Comparison of ENCODE assay signal across 13 cellular contexts in the genomic region with DNA sequence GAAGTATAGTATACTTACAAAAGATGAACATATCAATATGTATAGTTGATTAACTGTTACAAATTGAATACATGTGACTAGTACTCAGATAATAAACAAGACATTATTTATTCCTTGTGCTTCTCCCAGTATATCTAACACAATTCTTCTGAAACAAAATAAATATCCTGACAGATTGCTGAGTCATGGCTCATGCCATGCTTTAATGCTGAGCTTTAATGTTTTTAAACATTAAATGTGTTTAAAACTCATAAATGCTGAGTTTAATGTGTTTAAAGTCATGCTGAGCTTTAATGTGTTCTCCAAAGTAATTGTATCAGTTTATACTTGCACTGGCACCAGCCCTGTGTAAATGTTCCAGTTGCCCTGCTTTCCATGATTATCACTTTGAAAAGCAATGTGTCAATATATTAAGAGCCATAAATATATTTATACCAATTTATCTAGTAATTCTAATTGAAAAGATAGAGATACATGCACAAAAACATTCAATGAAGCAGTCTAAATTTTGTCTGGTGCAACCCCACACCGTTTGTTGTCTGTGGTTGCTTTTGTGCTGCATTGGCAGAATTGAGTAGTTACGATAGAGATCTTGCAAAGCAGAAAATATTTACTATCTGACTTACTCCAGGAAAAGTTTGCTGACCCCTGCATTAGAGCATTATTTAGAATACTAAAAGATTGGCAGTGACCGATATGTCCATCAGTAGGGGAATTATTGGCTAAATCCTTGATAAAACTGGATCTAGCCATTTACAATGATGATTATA. TPM values are rescaled to one million over a fixed set of nuclear protein-coding genes. Genes with fewer than 3 reads are reported as not detected.
A peak's percentile ranks its signal among the peaks of the same experiment; 100 is the strongest.
DNase-seq lines count a peak whose midpoint lies in the region; ATAC-seq and TF ChIP-seq lines count a peak whose summit lies in the region.
"Had no signal": no experiment of that assay in that cellular context is flagged by ENCODE, and none has a peak within 500 bp of the region (broad histone marks: within the 10 kb centered on the region; RNA-seq: fewer than 3 reads in every experiment).

No MANE protein-coding gene starts in this region.

- H3K27me3 ChIP-seq in H9 (ENCODE audit: insufficient read depth, low read length) (no peaks in the 10 kb centered on the region), PC-9 (ENCODE audit: insufficient read depth, low read depth) (no peaks in the 10 kb centered on the region)

- H3K4me3 ChIP-seq in PC-9 = no peak overlapping the region
- H3K4me3 ChIP-seq in epithelial cell of esophagus (ENCODE audit: low read length) = no peak overlapping the region

- H3K4me2 ChIP-seq in H9 (ENCODE audit: insufficient read depth, insufficient read length, low read length) (no peak overlapping the region), PC-9 (no peak overlapping the region)

- no peak overlapping the region for H3K56ac ChIP-seq in H9 (ENCODE audit: insufficient read length, low read depth, low read length)

- H3K27me3 Mint-ChIP-seq in H9 (ENCODE audit: low read depth) (no peaks in the 10 kb centered on the region), progenitor cell of endocrine pancreas (no peaks in the 10 kb centered on the region)

- CTCF ChIA-PET in PC-9 (lab: Charles Lee) = no interaction called here

- H2BK120ac ChIP-seq in H9 (ENCODE audit: low read depth, low read length, poor library complexity, severe bottlenecking) = no peak overlapping the region

- no peak for DNase-seq in H9
- no peak for DNase-seq in PC-9
- DNase-seq in epithelial cell of esophagus (ENCODE audit: low read depth) = peak; percentile 14
- no peak for DNase-seq in progenitor cell of endocrine pancreas (ENCODE audit: low spot score, unreplicated experiment)
- DNase-seq in left cardiac atrium = no peak
- no peak for DNase-seq in substantia nigra (lab: John Stamatoyannopoulos, UW)
- DNase-seq: KBM-7, MV-4-11, NCI-H1694 treated with DMSO at 0.1 percent for 48 hours, NCI-H2227 treated with DMSO at 0.1 percent for 48 hours, NCI-H524 treated with DMSO at 0.1 percent for 48 hours had no signal

- no peak overlapping the region for H2BK12ac ChIP-seq in H9 (ENCODE audit: insufficient read length, low read depth, low read length)

- H3K36me3 Mint-ChIP-seq in H9 (ENCODE audit: insufficient read depth in 1 of 3, low read depth in 3 of 3) (peaks cover 0 to 15% (median 0%) of the 10 kb centered on the region in 3 experiments; a peak in 4 of 7 replicates), progenitor cell of endocrine pancreas (ENCODE audit: insufficient read depth) (peaks cover 18% of the 10 kb centered on the region)

- no peak overlapping the region for H3K4ac ChIP-seq in H9 (ENCODE audit: low read depth, low read length)

- intact Hi-C loops in PC-9 (cut with micrococcal nuclease; ENCODE audit: unreplicated experiment) (no loop called here), left cardiac atrium (cut with DNase I) (no loop called here)

- no peak overlapping the region for H3K9ac ChIP-seq in H9 (ENCODE audit: extremely low read depth, insufficient read length, low read length)

- ATAC-seq in HG02798 (IDR thresholded peaks at IDR 0.05; ENCODE audit: poor library complexity, unreplicated experiment) (no peak), left cardiac atrium (no peak)

- H4K5ac ChIP-seq in H9 (ENCODE audit: insufficient read length, low read depth, low read length) = no peak overlapping the region

- no peak overlapping the region for H2BK20ac ChIP-seq in H9 (ENCODE audit: low read depth, low read length, poor library complexity, severe bottlenecking)

- H3K9me3 ChIP-seq in H9 (ENCODE audit: control insufficient read depth, low read depth, low read length) = no peaks in the 10 kb centered on the region
- H3K9me3 ChIP-seq in PC-9 (ENCODE audit: insufficient read depth, low read depth) = no peaks in the 10 kb centered on the region

- POLR2A ChIA-PET in PC-9 (lab: Charles Lee; ENCODE audit: unreplicated experiment) = interaction anchor here (0.6 to 0.7 kb wide), 2 partner anchors 857 to 974 kb away, joined by 4 to 7 read pairs; no protein-coding TSS in a partner anchor

- H3K79me2 ChIP-seq in H9 (ENCODE audit: insufficient read depth, low read length) = peaks cover 13% of the 10 kb centered on the region; the same call in 1 of the 2 replicates
- peaks cover 17% of the 10 kb centered on the region for H3K79me2 ChIP-seq in PC-9 (ENCODE audit: low read depth)

- no peak overlapping the region for H3K14ac ChIP-seq in H9 (ENCODE audit: insufficient read depth, low read length)

- H3K23me2 ChIP-seq in H9 (ENCODE audit: insufficient read length, low read depth, low read length, poor library complexity, severe bottlenecking) = no peaks in the 10 kb centered on the region

- no peak for TF ChIP-seq CTCF in H9 (conservative IDR thresholded peaks at IDR 0.05)
- no peak for TF ChIP-seq CTCF in PC-9 (conservative IDR thresholded peaks at IDR 0.05)
- no peak for TF ChIP-seq CTCF in epithelial cell of esophagus (IDR thresholded peaks at IDR 0.05; ENCODE audit: insufficient read depth, low read depth, low read length, missing control alignments)
- TF ChIP-seq CTCF in progenitor cell of endocrine pancreas (IDR thresholded peaks at IDR 0.05; ENCODE audit: unreplicated experiment) = no peak

- peak overlapping the region in 2 of 3 experiments; percentile 12 to 24; a peak in 1 of 7 replicates for H3K27ac Mint-ChIP-seq in H9
- peak overlapping the region; percentile 57 for H3K27ac Mint-ChIP-seq in progenitor cell of endocrine pancreas

- H3K23ac ChIP-seq in H9 (ENCODE audit: insufficient read length, low read depth, low read length) = no peak overlapping the region

- H3K4me3 Mint-ChIP-seq in H9 (no peak overlapping the region), progenitor cell of endocrine pancreas (ENCODE audit: low read depth) (no peak overlapping the region)
- H3K4me3 Mint-ChIP-seq: CD14-positive monocyte had no signal

- no TSS peak for BruUV-seq in PC-9 (replicated peaks; lab: Mats Ljungman, UMichigan)

- H2BK15ac ChIP-seq in H9 (ENCODE audit: low read depth, low read length) = no peak overlapping the region

- H3K4me1 Mint-ChIP-seq in H9 (peaks cover 24 to 32% of the 10 kb centered on the region in 2 experiments), progenitor cell of endocrine pancreas (ENCODE audit: low read depth) (peaks cover 21% of the 10 kb centered on the region)

- H3K9me2 ChIP-seq in PC-9 (ENCODE audit: insufficient read depth) = no peaks in the 10 kb centered on the region; the same call in 1 of the 2 replicates

- H3F3A ChIP-seq in PC-9 (ENCODE audit: insufficient read depth, low read depth) = no peaks in the 10 kb centered on the region

- H4K91ac ChIP-seq in H9 (ENCODE audit: insufficient read length, low read depth, low read length) = no peak overlapping the region

- H2AK5ac ChIP-seq in H9 (ENCODE audit: insufficient read length, low read length) = no peak overlapping the region

- H2BK5ac ChIP-seq in H9 (ENCODE audit: insufficient read length, low read length) = no peak overlapping the region

- no peaks in the 10 kb centered on the region for H3K36me3 ChIP-seq in PC-9 (ENCODE audit: low read depth)

- no peaks in the 10 kb centered on the region; the same call in 1 of the 2 replicates for H3K4me1 ChIP-seq in H9 (ENCODE audit: insufficient read depth, low read length)
- peaks cover 15% of the 10 kb centered on the region for H3K4me1 ChIP-seq in PC-9 (replicated peaks; ENCODE audit: insufficient read depth)

- WGBS in H9 (ENCODE audit: extremely low coverage, insufficient read length, low lambda C conversion rate) = no CpG with 5 or more reads among the region's 3 CpGs

- H4K20me1 ChIP-seq in H9 (ENCODE audit: control insufficient read depth, insufficient read depth, insufficient read length) (no peaks in the 10 kb centered on the region), PC-9 (ENCODE audit: insufficient read depth) (no peaks in the 10 kb centered on the region)

- no peak overlapping the region for H3K18ac ChIP-seq in H9 (ENCODE audit: insufficient read length, low read depth, low read length)

- H3K27ac ChIP-seq in H9 (ENCODE audit: insufficient read length, low read depth, low read length) (no peak overlapping the region), PC-9 (peak overlapping the region; percentile 46; the same call in 1 of the 2 replicates), substantia nigra (ENCODE audit: low read depth, low read length, poor library complexity, severe bottlenecking) (no peak overlapping the region)

- no peak overlapping the region for H4K8ac ChIP-seq in H9 (replicated peaks; ENCODE audit: insufficient read length, low read depth, low read length)

- no peaks in the 10 kb centered on the region; a peak in 1 of 5 replicates for H3K9me3 Mint-ChIP-seq in H9
- H3K9me3 Mint-ChIP-seq in progenitor cell of endocrine pancreas (ENCODE audit: low read depth) = peaks cover 7% of the 10 kb centered on the region

- peaks cover 7% of the 10 kb centered on the region for H3K79me1 ChIP-seq in H9 (ENCODE audit: insufficient read depth, low read depth, low read length, poor library complexity, severe bottlenecking)

- H2AFZ ChIP-seq in H9 (ENCODE audit: low read length) (no peak overlapping the region), PC-9 (no peak overlapping the region)

- H3T11ph ChIP-seq in H9 (ENCODE audit: low read length) = no peak overlapping the region

RNA-seq across cellular contexts. Expression of gene KIAA1958, which starts 15.7 kb away (rescaled TPM):
- total RNA-seq in H9 (2021) (32.9 and 34.0 TPM in 2 replicates), PC-9 (2021) (19.5 and 19.8 TPM in 2 replicates), progenitor cell of endocrine pancreas (51.1 and 55.3 TPM in 2 replicates), left cardiac atrium (1 to 10 TPM; 3.3 to 3.6 TPM)
